In the genomic region with DNA sequence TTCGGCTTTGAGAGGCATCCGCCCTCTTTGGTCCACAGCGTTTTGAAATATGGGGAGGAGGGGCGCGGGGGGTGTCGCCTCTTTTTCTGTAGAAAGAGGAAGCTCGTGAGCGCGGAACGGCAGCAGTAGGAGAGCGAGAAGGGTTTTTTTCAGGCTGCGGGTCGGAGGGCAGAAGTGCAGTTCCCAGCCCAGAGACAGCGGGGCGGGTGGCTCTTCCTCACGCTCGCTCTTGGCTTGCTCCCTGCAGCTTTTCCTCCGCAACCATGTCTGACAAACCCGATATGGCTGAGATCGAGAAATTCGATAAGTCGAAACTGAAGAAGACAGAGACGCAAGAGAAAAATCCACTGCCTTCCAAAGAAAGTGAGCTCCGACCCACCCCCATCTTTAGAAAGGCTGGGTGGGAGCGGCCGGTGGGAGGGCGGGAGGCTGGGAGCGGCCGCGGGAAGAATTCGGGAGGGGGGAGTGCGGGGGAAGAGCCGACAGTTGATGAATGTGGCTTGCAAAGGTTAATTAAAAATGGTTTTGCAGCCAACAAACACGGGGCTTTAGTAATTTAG, we compare ENCODE assay signal across 8 cellular contexts. TPM values are rescaled to one million over a fixed set of nuclear protein-coding genes. Genes with fewer than 3 reads are reported as not detected.
A peak's percentile ranks its signal among the peaks of the same experiment; 100 is the strongest.
DNase-seq lines count a peak whose midpoint lies in the region; ATAC-seq and TF ChIP-seq lines count a peak whose summit lies in the region.

No MANE protein-coding gene starts in this region.

- peaks cover 14% of the 10 kb centered on the region for H3K79me2 ChIP-seq in MM.1S (ENCODE audit: low read length)

- H3K4me3 Mint-ChIP-seq in activated B cell treated with CpG ODN at 0.5 μM for 24 hours = peak overlapping the region; percentile 94

- no peaks in the 10 kb centered on the region for H3K27me3 Mint-ChIP-seq in activated B cell treated with CpG ODN at 0.5 μM for 24 hours

- H3K27ac Mint-ChIP-seq in activated B cell treated with CpG ODN at 0.5 μM for 24 hours = peak overlapping the region; percentile 97

- TF ChIP-seq CTCF in MM.1S (IDR thresholded peaks at IDR 0.05; ENCODE audit: low read length) = no peak
- no peak for TF ChIP-seq CTCF in activated B cell treated with CpG ODN at 0.5 μM for 24 hours (IDR thresholded peaks at IDR 0.05)
- TF ChIP-seq CTCF in vagina (IDR thresholded peaks at IDR 0.05) = no peak

- POLR2A ChIA-PET in activated B cell treated with CpG ODN at 0.5 μM for 24 hours (lab: Charles Lee) = interaction anchor here (0.6 to 20.9 kb wide), 18 partner anchors 8 to 982 kb away, joined by 3 to 931 read pairs (median 4); partner anchors contain the start of genes RAB9A and TCEANC

- peaks cover 52% of the 10 kb centered on the region for H3K4me1 Mint-ChIP-seq in activated B cell treated with CpG ODN at 0.5 μM for 24 hours

- no peaks in the 10 kb centered on the region for H3K9me2 ChIP-seq in MM.1S (replicated peaks; ENCODE audit: insufficient read depth, low read length)

- peak overlapping the region; percentile 95 for H3K9ac ChIP-seq in MM.1S (ENCODE audit: low read length)
- peak overlapping the region; percentile 100 for H3K9ac ChIP-seq in mucosa of stomach (ENCODE audit: low read length)

- no peaks in the 10 kb centered on the region for H3K27me3 ChIP-seq in MM.1S (replicated peaks; ENCODE audit: insufficient read depth, low read length)
- H3K27me3 ChIP-seq in mucosa of stomach (ENCODE audit: control insufficient read depth, insufficient read depth, low read length) = no peaks in the 10 kb centered on the region
- H3K27me3 ChIP-seq in vagina = no peaks in the 10 kb centered on the region

- H3F3A ChIP-seq in MM.1S (ENCODE audit: insufficient read depth, low read length) = peaks cover 23% of the 10 kb centered on the region

- CTCF ChIA-PET in activated B cell treated with CpG ODN at 0.5 μM for 24 hours (lab: Charles Lee) = interaction anchor here (3.6 to 8.0 kb wide), 4 partner anchors 20 to 116 kb away, joined by 23 to 54 read pairs (median 28); no protein-coding TSS in a partner anchor

- DNase-seq in EH (ENCODE audit: low read depth) (peak; percentile 68), MM.1S (peak; percentile 18), activated B cell treated with CpG ODN at 0.5 μM for 24 hours (no peak), epithelial cell of prostate (ENCODE audit: low read depth, low spot score) (no peak), vagina (ENCODE audit: extremely low spot score in 2 of 2) (no peak), activated gamma-delta T cell (lab: John Stamatoyannopoulos, UW) (no peak)

- H3K4me1 ChIP-seq in MM.1S (ENCODE audit: low read length) (peaks cover 18% of the 10 kb centered on the region), mucosa of stomach (ENCODE audit: control insufficient read depth, insufficient read depth, low read length) (peaks cover 18% of the 10 kb centered on the region), vagina (no peaks in the 10 kb centered on the region)

- no peak overlapping the region for H2AFZ ChIP-seq in MM.1S (ENCODE audit: low read length)

- intact Hi-C loops in activated B cell treated with CpG ODN at 0.5 μM for 24 hours (cut with micrococcal nuclease) (loop anchor here (1.0 to 10.0 kb wide), 3 partner anchors 75 to 511 kb away; no protein-coding TSS in a partner anchor), vagina (cut with DNase I) (loop anchor here (1.0 to 10.0 kb wide), 2 partner anchors 119 to 511 kb away; no protein-coding TSS in a partner anchor)

- H4K20me1 ChIP-seq in MM.1S (ENCODE audit: insufficient read depth, low read length) = no peaks in the 10 kb centered on the region

- H3K36me3 ChIP-seq in MM.1S (replicated peaks; ENCODE audit: insufficient read depth, low read length) (no peaks in the 10 kb centered on the region), mucosa of stomach (ENCODE audit: control insufficient read depth, insufficient read depth, low read length) (peaks cover 9% of the 10 kb centered on the region), vagina (peaks cover 0 to 4% of the 10 kb centered on the region in 2 donors)

- peaks cover 37% of the 10 kb centered on the region for H3K36me3 Mint-ChIP-seq in activated B cell treated with CpG ODN at 0.5 μM for 24 hours (ENCODE audit: low read depth)

- H3K27ac ChIP-seq in MM.1S (ENCODE audit: low read length) (peak overlapping the region; percentile 73), epithelial cell of prostate (peak overlapping the region; percentile 95), vagina (peak overlapping the region; percentile 92)

- H3K9me3 ChIP-seq in MM.1S (replicated peaks; ENCODE audit: insufficient read depth, low read length) (no peaks in the 10 kb centered on the region), mucosa of stomach (ENCODE audit: control insufficient read depth, low read length) (no peaks in the 10 kb centered on the region), vagina (no peaks in the 10 kb centered on the region)

- H3K4me3 ChIP-seq in MM.1S (ENCODE audit: low read length) (peak overlapping the region; percentile 96), mucosa of stomach (ENCODE audit: low read length) (peak overlapping the region; percentile 90), vagina (peak overlapping the region; percentile 49 to 63)

- H3K9me3 Mint-ChIP-seq in activated B cell treated with CpG ODN at 0.5 μM for 24 hours = no peaks in the 10 kb centered on the region

- TF ChIP-seq POLR2A in vagina (IDR thresholded peaks at IDR 0.05) = no peak

- H3K4me2 ChIP-seq in MM.1S (ENCODE audit: low read depth, low read length) = peak overlapping the region; percentile 27; the same call in 1 of the 2 replicates

- ATAC-seq in activated B cell treated with CpG ODN at 0.5 μM for 24 hours (ENCODE audit: low read depth) = peak; percentile 6
- ATAC-seq in GM18868 (IDR thresholded peaks at IDR 0.05; ENCODE audit: unreplicated experiment) = no peak

RNA-seq across cellular contexts. Expression of gene TMSB4X, which starts 1.2 kb away (rescaled TPM):
- total RNA-seq in activated B cell treated with CpG ODN at 0.5 μM for 24 hours (5,922 and 6,273 TPM in 2 replicates), vagina (3,119 TPM)

Comparison
In these comparisons a context has a peak if more than half of its experiments do, and no peak if none do; other contexts are left out.
1. DNase-seq: peak in EH (single experiment) and MM.1S (single experiment); none in activated B cell treated with CpG ODN at 0.5 μM for 24 hours (single experiment), epithelial cell of prostate (single experiment), vagina (0 of 2) and activated gamma-delta T cell (single experiment).
2. Peak in every context shown above with its lines, with median percentiles within 50 percentile points of each other: H3K27ac ChIP-seq and H3K4me3 ChIP-seq.